In the genomic region with DNA sequence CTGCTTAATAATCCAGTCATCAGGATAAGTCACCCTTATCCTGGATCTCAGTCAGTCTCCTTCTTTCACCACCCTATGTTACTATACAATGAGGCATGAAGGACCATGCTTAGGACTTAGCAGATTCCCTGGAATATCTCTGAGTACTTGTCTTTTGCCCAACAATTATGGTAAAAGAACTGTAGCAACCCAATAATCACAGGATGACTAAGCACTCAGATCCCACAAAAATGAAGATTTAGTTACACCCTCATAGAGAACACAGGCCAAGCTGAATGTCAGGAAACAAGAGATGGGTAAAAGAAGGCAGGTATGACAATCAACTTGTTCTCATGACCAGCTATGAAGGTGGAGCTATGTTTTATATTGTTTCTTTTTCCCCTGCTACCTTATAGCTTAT, we compare ENCODE assay signal across 28 cellular contexts.
A peak's percentile ranks its signal among the peaks of the same experiment; 100 is the strongest.
DNase-seq lines count a peak whose midpoint lies in the region; TF ChIP-seq lines count a peak whose summit lies in the region.
"Had no signal": no experiment of that assay in that cellular context is flagged by ENCODE, and none has a peak within 500 bp of the region (broad histone marks: within the 10 kb centered on the region; RNA-seq: fewer than 3 reads in every experiment).

No MANE protein-coding gene starts in this region.

- intact Hi-C loops in posterior cingulate gyrus (cut with DNase I): no loop called here

- DNase-seq in EH (ENCODE audit: low read depth) (peak; percentile 44), HCEC 1CT (peak; percentile 62), amniotic epithelial cell (ENCODE audit: low read depth) (peak; percentile 37), fibroblast of the aortic adventitia (ENCODE audit: low read depth) (peak; percentile 41), dedifferentiated amniotic fluid mesenchymal stem cell (ENCODE audit: extremely low spot score) (no peak), NCI-H345 treated with DMSO at 0.1 percent for 48 hours (lab: John Stamatoyannopoulos, UW; ENCODE audit: unreplicated experiment) (no peak), mucosa of gallbladder (ENCODE audit: low spot score) (no peak), posterior cingulate gyrus (no peak)
- DNase-seq: ACHN; activated CD4-positive, alpha-beta T cell treated with anti-CD3 and anti-CD28 coated beads, Interleukin-2, amount 50 U/mL, for 1 hour; activated T-cell treated with anti-CD3 and anti-CD28 coated beads, Interleukin-2, amount 50 U/mL, for 48 hours; Caco-2; colonic mucosa; GOT3; hippocampal formation; left ventricle myocardium inferior; MG63; naive thymus-derived CD4-positive, alpha-beta T cell; NCI-H1105 treated with DMSO at 0.1 percent for 48 hours; NCI-H2081 treated with DMSO at 0.1 percent for 48 hours; NCI-H510A; psoas muscle; SHP77 treated with DMSO at 0.1 percent for 48 hours; stimulated activated naive CD8-positive, alpha-beta T cell treated with anti-CD3 and anti-CD28 coated beads, Interleukin-15, Interleukin-2, amounts not matched to agents 100 U/mL and 50 U/mL, for 24 hours; T-helper 9 cell; testis had no signal

- no peak overlapping the region for H3K4me3 ChIP-seq in fibroblast of the aortic adventitia (ENCODE audit: low read depth, low read length)
- H3K4me3 ChIP-seq: BLaER1 treated with 17β-estradiol and CSF1 and Interleukin-3, amounts not matched to agents 10 nM and 100 nM; cardiac muscle cell; colonic mucosa; left ventricle myocardium inferior; MG63; psoas muscle; testis had no signal

- TF ChIP-seq CTCF in fibroblast of the aortic adventitia (IDR thresholded peaks at IDR 0.05; ENCODE audit: insufficient read depth, low read length): no peak

Comparison
In these comparisons a context has a peak if more than half of its experiments do, and no peak if none do; other contexts are left out.
1. DNase-seq: peak in EH (single experiment), HCEC 1CT (single experiment), amniotic epithelial cell (single experiment) and fibroblast of the aortic adventitia (single experiment); none in dedifferentiated amniotic fluid mesenchymal stem cell (single experiment), NCI-H345 treated with DMSO at 0.1 percent for 48 hours (single experiment), mucosa of gallbladder (single experiment) and posterior cingulate gyrus (0 of 10).